In genomic region chr3:144818973-144819372, GRCh38 we compare ENCODE assay signal across 11 cellular contexts.
"Had no signal": no experiment of that assay in that cellular context is flagged by ENCODE, and none has a peak within 500 bp of the region (broad histone marks: within the 10 kb centered on the region; RNA-seq: fewer than 3 reads in every experiment).

No MANE protein-coding gene starts in this region.

- H3K9me3 ChIP-seq: HAP-1 had no signal

- H2AFZ ChIP-seq: GM23248 had no signal

- H3K4me2 ChIP-seq: GM23338 had no signal

- H3K4me3 ChIP-seq: GM23248, GM23338, HAP-1 had no signal

- H3K36me3 ChIP-seq: HAP-1 had no signal

- H3K27ac ChIP-seq: GM23248 had no signal

- H3K9ac ChIP-seq: GM23248 had no signal

- DNase-seq: GM23248, GOT3, H7, H9, HCEC 1CT, HFFc6 had no signal

- FAIRE-seq: H1, H54 had no signal

- ATAC-seq: HCT116 had no signal
